ENCODE assay signal across 22 cellular contexts in the genomic region with DNA sequence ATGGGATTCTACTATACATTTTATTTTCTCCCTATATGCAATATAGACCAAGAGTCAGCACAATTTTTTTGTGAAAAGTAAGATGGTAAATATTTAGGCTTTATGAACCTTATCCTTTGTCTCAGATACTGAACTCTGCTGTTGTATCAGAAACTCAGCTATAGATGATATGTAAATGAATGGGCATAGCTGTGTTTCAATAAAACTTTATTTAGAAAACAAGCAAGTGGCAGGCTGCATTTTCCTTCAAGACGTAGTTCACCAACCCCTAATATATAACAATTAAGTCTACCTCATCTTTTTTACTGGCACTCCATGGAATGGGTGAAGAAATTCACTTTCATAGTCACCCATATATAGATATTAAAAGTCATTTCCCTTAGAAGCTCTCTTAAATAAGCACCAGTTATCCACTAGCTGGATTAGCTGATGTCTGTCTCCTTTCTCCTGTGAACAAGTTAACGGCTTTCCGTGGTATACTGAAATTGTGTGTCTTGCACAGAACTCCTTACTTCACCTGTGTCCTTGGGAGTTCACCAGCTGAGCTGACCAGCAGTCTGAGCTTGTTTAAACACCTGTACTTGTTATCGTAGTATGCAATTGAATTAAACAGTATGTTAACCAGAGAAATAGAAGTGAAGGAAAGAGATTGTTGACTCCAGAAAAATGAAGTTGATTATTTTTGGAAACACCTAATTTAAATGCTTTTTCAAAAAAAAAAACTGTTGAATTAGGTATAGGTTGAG.
A peak's percentile ranks its signal among the peaks of the same experiment; 100 is the strongest.
DNase-seq lines count a peak whose midpoint lies in the region; ATAC-seq, FAIRE-seq and TF ChIP-seq lines count a peak whose summit lies in the region.
"Had no signal": no experiment of that assay in that cellular context is flagged by ENCODE, and none has a peak within 500 bp of the region (broad histone marks: within the 10 kb centered on the region; RNA-seq: fewer than 3 reads in every experiment).

No MANE protein-coding gene starts in this region.

- intact Hi-C loops in GM12878 (cut with micrococcal nuclease; ENCODE audit: unreplicated experiment) = no loop called here
- intact Hi-C loops in pancreas (cut with DNase I) = no loop called here

- WGBS in GM12878 (ENCODE audit: insufficient coverage, insufficient replicate concordance, low lambda C conversion rate, missing lambda C conversion rate) = 66% methylated on average over 4 of the region's 4 CpGs
- 45 to 48% methylated on average over 4 of the region's 4 CpGs for WGBS in pancreas, 2 donors

- FAIRE-seq in D721Med (lab: Jason Lieb, UNC) = peak; percentile 44
- FAIRE-seq in GM12878 (lab: Jason Lieb, UNC) = no peak
- FAIRE-seq in pancreas (lab: Jason Lieb, UNC) = no peak
- FAIRE-seq: A549, G401.6, GM12892, GM18507, GM19239 had no signal

- RAD21 ChIA-PET in GM12878 (lab: Charles Lee; ENCODE audit: unreplicated experiment) = no interaction called here

- H3K27ac ChIP-seq in GM12878 (ENCODE audit: control insufficient read depth, insufficient read depth) (no peak overlapping the region), pancreas (no peak overlapping the region)
- H3K27ac ChIP-seq: 22Rv1; A549; BLaER1 treated with 17β-estradiol and CSF1 and Interleukin-3, amounts not matched to agents 10 nM and 100 nM; C4-2B had no signal

- H3K79me2 ChIP-seq in GM12878 (ENCODE audit: control insufficient read depth, insufficient read depth, low read length) = no peaks in the 10 kb centered on the region

- no peak for TF ChIP-seq POLR2A in GM12878 (IDR thresholded peaks at IDR 0.05; ENCODE audit: low read depth, low read length)

- no peak overlapping the region for H3K4me2 ChIP-seq in GM12878 (ENCODE audit: control insufficient read depth, insufficient read depth)
- H3K4me2 ChIP-seq: A549; BLaER1 treated with 17β-estradiol and CSF1 and Interleukin-3, amounts not matched to agents 10 nM and 100 nM had no signal

- no peak overlapping the region for H3K9ac ChIP-seq in GM12878 (ENCODE audit: control insufficient read depth, insufficient read depth, low read length)
- H3K9ac ChIP-seq: BLaER1 treated with 17β-estradiol and CSF1 and Interleukin-3, amounts not matched to agents 10 nM and 100 nM had no signal

- in situ Hi-C loops in GM12878 (cut with MboI) = no loop called here

- H3K4me3 ChIP-seq in GM12878 (no peak overlapping the region), pancreas (no peak overlapping the region)
- H3K4me3 ChIP-seq: A549; BLaER1 treated with 17β-estradiol and CSF1 and Interleukin-3, amounts not matched to agents 10 nM and 100 nM had no signal

- H2AFZ ChIP-seq in GM12878 (ENCODE audit: control insufficient read depth, low read depth, low read length) = no peak overlapping the region

- H3K4me1 ChIP-seq in GM12878 (ENCODE audit: control insufficient read depth, insufficient read depth, low read length) (no peaks in the 10 kb centered on the region), pancreas (no peaks in the 10 kb centered on the region)
- H3K4me1 ChIP-seq: A549 had no signal

- no peaks in the 10 kb centered on the region for H4K20me1 ChIP-seq in GM12878 (ENCODE audit: control insufficient read depth, insufficient read depth)
- H4K20me1 ChIP-seq: BLaER1 treated with 17β-estradiol and CSF1 and Interleukin-3, amounts not matched to agents 10 nM and 100 nM had no signal

- no peaks in the 10 kb centered on the region for H3K27me3 ChIP-seq in GM12878 (replicated peaks in 1 of 2; ENCODE audit: control insufficient read depth in 2 of 2, insufficient read depth in 2 of 2, low read length in 1 of 2)
- no peaks in the 10 kb centered on the region for H3K27me3 ChIP-seq in pancreas
- H3K27me3 ChIP-seq: BLaER1 treated with 17β-estradiol and CSF1 and Interleukin-3, amounts not matched to agents 10 nM and 100 nM had no signal

- POLR2A ChIA-PET in GM12878 (lab: Charles Lee) = no interaction called here

- H3K9me3 ChIP-seq in GM12878 (replicated peaks; ENCODE audit: control insufficient read depth, insufficient read depth, low read length) (no peaks in the 10 kb centered on the region), pancreas (no peaks in the 10 kb centered on the region)
- H3K9me3 ChIP-seq: A549; BLaER1 treated with 17β-estradiol and CSF1 and Interleukin-3, amounts not matched to agents 10 nM and 100 nM had no signal

- no peak for TF ChIP-seq RAD21 in GM12878 (IDR thresholded peaks at IDR 0.05; ENCODE audit: insufficient read depth, low read depth, low read length)

- no TSS peak for BruUV-seq in GM12878 (replicated peaks; lab: Mats Ljungman, UMichigan)

- DNase-seq in D721Med (ENCODE audit: insufficient read length, low spot score) = no peak
- peak; percentile 26 for DNase-seq in NCI-H146 treated with DMSO at 0.1 percent for 48 hours (lab: John Stamatoyannopoulos, UW; ENCODE audit: unreplicated experiment)
- DNase-seq in GM12878 (ENCODE audit: low read depth, low spot score) = no peak
- no peak for DNase-seq in pancreas
- DNase-seq in stimulated activated naive CD8-positive, alpha-beta T cell treated with anti-CD3 and anti-CD28 coated beads, Interleukin-15, Interleukin-2, amounts not matched to agents 100 U/mL and 50 U/mL, for 24 hours = no peak
- DNase-seq in COLO668 (lab: John Stamatoyannopoulos, UW; ENCODE audit: unreplicated experiment) = no peak
- DNase-seq: AML-193; CD4-positive, alpha-beta T cell; CD8-positive, alpha-beta T cell; COR-L47; DMS79 treated with DMSO at 0.1 percent for 48 hours; GF-D8 had no signal

- no peak for TF ChIP-seq EP300 in GM12878 (IDR thresholded peaks at IDR 0.05; ENCODE audit: borderline replicate concordance in 1 of 2, control insufficient read depth in 1 of 2, low read depth in 2 of 2, low read length in 2 of 2)

- H3K36me3 ChIP-seq in GM12878 (ENCODE audit: control insufficient read depth in 2 of 2, insufficient read depth in 2 of 2, low read length in 1 of 2) = no peaks in the 10 kb centered on the region
- H3K36me3 ChIP-seq in pancreas = no peaks in the 10 kb centered on the region
- H3K36me3 ChIP-seq: BLaER1 treated with 17β-estradiol and CSF1 and Interleukin-3, amounts not matched to agents 10 nM and 100 nM had no signal

- ATAC-seq in GM12878 = no peak
- peak in 3 of 4 donors; percentile 56 to 71 (median 70) for ATAC-seq in pancreas
- no peak for ATAC-seq in stimulated activated naive CD8-positive, alpha-beta T cell treated with anti-CD3 and anti-CD28 coated beads, Interleukin-15, Interleukin-2, amounts not matched to agents 100 U/mL and 50 U/mL, for 24 hours
- no peak for ATAC-seq in HG03039 (IDR thresholded peaks at IDR 0.05; ENCODE audit: unreplicated experiment)
- ATAC-seq in GM18867 (IDR thresholded peaks at IDR 0.05; ENCODE audit: unreplicated experiment) = no peak
- ATAC-seq: A549; CD8-positive, alpha-beta T cell had no signal

- no peak for TF ChIP-seq CTCF in D721Med (IDR thresholded peaks at IDR 0.05; ENCODE audit: insufficient read depth, missing control alignments)
- TF ChIP-seq CTCF in GM12878 (IDR thresholded peaks at IDR 0.05 in 2 of 3, conservative IDR thresholded peaks at IDR 0.05 in 1 of 3; ENCODE audit: control insufficient read depth in 2 of 3, extremely low read depth in 1 of 3, insufficient read depth in 1 of 3, low read depth in 3 of 3, low read length in 3 of 3) = no peak
- no peak for TF ChIP-seq CTCF in pancreas (IDR thresholded peaks at IDR 0.05)

- CTCF ChIA-PET in GM12878 (lab: Yijun Ruan, JAX) = interaction anchor here (0.9 kb wide), 1 partner anchor 14 kb away, joined by 3 read pairs; no protein-coding TSS in a partner anchor

- SMC1A ChIA-PET in GM12878 (lab: Charles Lee; ENCODE audit: uncharacterized antibody, unreplicated experiment) = interaction anchor here (0.9 kb wide), 1 partner anchor 12 kb away, joined by 4 read pairs; no protein-coding TSS in a partner anchor

TF ChIP-seq in GM12878, 131 proteins besides CTCF, POLR2A, EP300 and RAD21:
- no peak for TF ChIP-seq EED (IDR thresholded peaks at IDR 0.05; ENCODE audit: low read depth)
- TF ChIP-seq RELA (IDR thresholded peaks at IDR 0.05; ENCODE audit: borderline replicate concordance, partially characterized antibody) = no peak
- TF ChIP-seq, protein P1, sequence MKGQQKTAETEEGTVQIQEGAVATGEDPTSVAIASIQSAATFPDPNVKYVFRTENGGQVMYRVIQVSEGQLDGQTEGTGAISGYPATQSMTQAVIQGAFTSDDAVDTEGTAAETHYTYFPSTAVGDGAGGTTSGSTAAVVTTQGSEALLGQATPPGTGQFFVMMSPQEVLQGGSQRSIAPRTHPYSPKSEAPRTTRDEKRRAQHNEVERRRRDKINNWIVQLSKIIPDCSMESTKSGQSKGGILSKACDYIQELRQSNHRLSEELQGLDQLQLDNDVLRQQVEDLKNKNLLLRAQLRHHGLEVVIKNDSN (IDR thresholded peaks at IDR 0.05; ENCODE audit: borderline replicate concordance, extremely low read length, insufficient read depth, low read depth, low read length) = no peak
- TF ChIP-seq, protein P2, sequence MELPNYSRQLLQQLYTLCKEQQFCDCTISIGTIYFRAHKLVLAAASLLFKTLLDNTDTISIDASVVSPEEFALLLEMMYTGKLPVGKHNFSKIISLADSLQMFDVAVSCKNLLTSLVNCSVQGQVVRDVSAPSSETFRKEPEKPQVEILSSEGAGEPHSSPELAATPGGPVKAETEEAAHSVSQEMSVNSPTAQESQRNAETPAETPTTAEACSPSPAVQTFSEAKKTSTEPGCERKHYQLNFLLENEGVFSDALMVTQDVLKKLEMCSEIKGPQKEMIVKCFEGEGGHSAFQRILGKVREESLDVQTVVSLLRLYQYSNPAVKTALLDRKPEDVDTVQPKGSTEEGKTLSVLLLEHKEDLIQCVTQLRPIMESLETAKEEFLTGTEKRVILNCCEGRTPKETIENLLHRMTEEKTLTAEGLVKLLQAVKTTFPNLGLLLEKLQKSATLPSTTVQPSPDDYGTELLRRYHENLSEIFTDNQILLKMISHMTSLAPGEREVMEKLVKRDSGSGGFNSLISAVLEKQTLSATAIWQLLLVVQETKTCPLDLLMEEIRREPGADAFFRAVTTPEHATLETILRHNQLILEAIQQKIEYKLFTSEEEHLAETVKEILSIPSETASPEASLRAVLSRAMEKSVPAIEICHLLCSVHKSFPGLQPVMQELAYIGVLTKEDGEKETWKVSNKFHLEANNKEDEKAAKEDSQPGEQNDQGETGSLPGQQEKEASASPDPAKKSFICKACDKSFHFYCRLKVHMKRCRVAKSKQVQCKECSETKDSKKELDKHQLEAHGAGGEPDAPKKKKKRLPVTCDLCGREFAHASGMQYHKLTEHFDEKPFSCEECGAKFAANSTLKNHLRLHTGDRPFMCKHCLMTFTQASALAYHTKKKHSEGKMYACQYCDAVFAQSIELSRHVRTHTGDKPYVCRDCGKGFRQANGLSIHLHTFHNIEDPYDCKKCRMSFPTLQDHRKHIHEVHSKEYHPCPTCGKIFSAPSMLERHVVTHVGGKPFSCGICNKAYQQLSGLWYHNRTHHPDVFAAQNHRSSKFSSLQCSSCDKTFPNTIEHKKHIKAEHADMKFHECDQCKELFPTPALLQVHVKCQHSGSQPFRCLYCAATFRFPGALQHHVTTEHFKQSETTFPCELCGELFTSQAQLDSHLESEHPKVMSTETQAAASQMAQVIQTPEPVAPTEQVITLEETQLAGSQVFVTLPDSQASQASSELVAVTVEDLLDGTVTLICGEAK (IDR thresholded peaks at IDR 0.05; ENCODE audit: borderline replicate concordance) = peak; percentile 64

Comparison
In these comparisons a context has a peak if more than half of its experiments do, and no peak if none do; other contexts are left out.
1. ATAC-seq: peak in pancreas (3 of 4); none in GM12878 (single experiment), stimulated activated naive CD8-positive, alpha-beta T cell treated with anti-CD3 and anti-CD28 coated beads, Interleukin-15, Interleukin-2, amounts not matched to agents 100 U/mL and 50 U/mL, for 24 hours (single experiment), HG03039 (single experiment) and GM18867 (single experiment).